21 cellular contexts compared by ENCODE assay signal in the genomic region with DNA sequence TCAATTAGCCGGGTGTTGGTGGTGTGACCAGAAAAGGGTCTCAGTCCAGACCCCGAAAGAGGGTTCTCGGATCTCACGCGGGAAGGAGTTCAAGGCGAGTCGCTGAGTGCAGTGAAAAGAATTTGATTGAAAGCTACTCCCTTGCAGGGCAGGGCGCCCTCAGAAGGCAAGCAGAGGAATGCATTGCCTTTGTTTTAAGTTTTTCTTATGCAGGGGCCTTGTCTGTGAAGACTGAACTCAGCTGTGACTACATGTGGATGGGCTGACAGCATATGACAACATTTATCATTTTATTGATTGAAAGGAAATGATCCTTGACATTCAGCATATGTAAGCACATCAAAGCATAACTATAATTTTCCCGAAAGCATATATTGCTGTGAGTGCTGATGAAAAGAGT. TPM values are rescaled to one million over a fixed set of nuclear protein-coding genes. Genes with fewer than 3 reads are reported as not detected.
DNase-seq lines count a peak whose midpoint lies in the region; ATAC-seq and TF ChIP-seq lines count a peak whose summit lies in the region.
"Had no signal": no experiment of that assay in that cellular context is flagged by ENCODE, and none has a peak within 500 bp of the region (broad histone marks: within the 10 kb centered on the region; RNA-seq: fewer than 3 reads in every experiment).

No MANE protein-coding gene starts in this region.

- peaks cover 40% of the 10 kb centered on the region for H3K4me1 ChIP-seq in Caco-2
- H3K4me1 ChIP-seq in H9 (ENCODE audit: insufficient read depth, low read length) = peaks cover 4% of the 10 kb centered on the region
- H3K4me1 ChIP-seq in mesendoderm (ENCODE audit: control insufficient read depth, low read depth, low read length) = no peaks in the 10 kb centered on the region
- H3K4me1 ChIP-seq: colonic mucosa had no signal

- H4K8ac ChIP-seq in H9 (replicated peaks; ENCODE audit: insufficient read length, low read depth, low read length) (no peak overlapping the region), mesendoderm (ENCODE audit: low read depth, low read length) (no peak overlapping the region)

- H3K4ac ChIP-seq in H9 (ENCODE audit: low read depth, low read length) = no peak overlapping the region
- H3K4ac ChIP-seq in mesendoderm (ENCODE audit: low read depth, low read length) = no peak overlapping the region

- H3K4me3 ChIP-seq in Caco-2 (ENCODE audit: low read depth, low read length) = no peak overlapping the region
- no peak overlapping the region for H3K4me3 ChIP-seq in mesendoderm (ENCODE audit: low read length)
- H3K4me3 ChIP-seq: BLaER1, colonic mucosa, PC-9 had no signal

- H2BK15ac ChIP-seq in H9 (ENCODE audit: low read depth, low read length) (no peak overlapping the region), mesendoderm (replicated peaks; ENCODE audit: low read depth) (no peak overlapping the region)

- no peak overlapping the region for H2BK12ac ChIP-seq in H9 (ENCODE audit: insufficient read length, low read depth, low read length)

- BruUV-seq in Caco-2 (replicated peaks; lab: Mats Ljungman, UMichigan) = no TSS peak

- intact Hi-C loops in Caco-2 (cut with micrococcal nuclease; ENCODE audit: unreplicated experiment) = loop anchor here (10.0 kb wide), 1 partner anchor 235 kb away; no protein-coding TSS in a partner anchor

- H4K5ac ChIP-seq in H9 (ENCODE audit: insufficient read length, low read depth, low read length) = no peak overlapping the region
- no peak overlapping the region for H4K5ac ChIP-seq in mesendoderm (ENCODE audit: low read length)

- TF ChIP-seq CTCF in Caco-2 (IDR thresholded peaks at IDR 0.05; ENCODE audit: insufficient read depth in 1 of 2, low read depth in 1 of 2, low read length in 1 of 2, severe bottlenecking in 1 of 2, unreplicated experiment in 1 of 2) (peak; percentile 12 to 21), H9 (conservative IDR thresholded peaks at IDR 0.05) (peak; percentile 65), WTC11 (IDR thresholded peaks at IDR 0.05) (0 out of 2 replicates have a peak, but pooled peaks have one; percentile 14)

- H3K36me3 ChIP-seq in Caco-2 (ENCODE audit: control insufficient read depth, insufficient read depth, low read length) (no peaks in the 10 kb centered on the region), mesendoderm (ENCODE audit: control insufficient read depth, insufficient read depth, low read length) (no peaks in the 10 kb centered on the region)
- H3K36me3 ChIP-seq: BLaER1, colonic mucosa had no signal

- H3K23me2 ChIP-seq in H9 (ENCODE audit: insufficient read length, low read depth, low read length, poor library complexity, severe bottlenecking) = no peaks in the 10 kb centered on the region

- H3K27ac Mint-ChIP-seq in Caco-2 (ENCODE audit: unreplicated experiment) (peak overlapping the region; percentile 65), H9 (peak overlapping the region in 2 of 3 experiments; percentile 44 to 83; a peak in 3 of 7 replicates), WTC11 (no peak overlapping the region)
- no peak overlapping the region for H3K27ac Mint-ChIP-seq in activated CD4-positive, alpha-beta T cell treated with anti-CD3 and anti-CD28 coated beads, Interleukin-2, amount 10 ng/mL, durations not matched to agents 7 days and 5 days
- H3K27ac Mint-ChIP-seq: activated naive CD8-positive, alpha-beta T cell treated with anti-CD3 and anti-CD28 coated beads, Interleukin-2, amount 50 U/mL, for 24 hours had no signal

- no peak overlapping the region for H4K91ac ChIP-seq in H9 (ENCODE audit: insufficient read length, low read depth, low read length)

- no peaks in the 10 kb centered on the region for H3K9me3 ChIP-seq in Caco-2
- H3K9me3 ChIP-seq in H9 (ENCODE audit: control insufficient read depth, low read depth, low read length) = no peaks in the 10 kb centered on the region
- H3K9me3 ChIP-seq: BLaER1, colonic mucosa had no signal

- H3K36me3 Mint-ChIP-seq in Caco-2 (ENCODE audit: insufficient read depth, unreplicated experiment) (peaks cover 7% of the 10 kb centered on the region), H9 (ENCODE audit: insufficient read depth in 1 of 3, low read depth in 3 of 3) (no peaks in the 10 kb centered on the region), WTC11 (no peaks in the 10 kb centered on the region)
- no peaks in the 10 kb centered on the region for H3K36me3 Mint-ChIP-seq in activated CD4-positive, alpha-beta T cell treated with anti-CD3 and anti-CD28 coated beads, Interleukin-2, amount 10 ng/mL, durations not matched to agents 7 days and 5 days (ENCODE audit: low read depth)

- no peak overlapping the region for H2AK5ac ChIP-seq in H9 (ENCODE audit: insufficient read length, low read length)
- H2AK5ac ChIP-seq in mesendoderm (ENCODE audit: low read length) = no peak overlapping the region

- H3K14ac ChIP-seq in H9 (ENCODE audit: insufficient read depth, low read length) = no peak overlapping the region

- H3K27me3 ChIP-seq in Caco-2 (replicated peaks; ENCODE audit: control insufficient read depth, insufficient read depth, low read length) (no peaks in the 10 kb centered on the region), H9 (ENCODE audit: insufficient read depth, low read length) (no peaks in the 10 kb centered on the region; the same call in 1 of the 2 replicates), mesendoderm (ENCODE audit: insufficient read depth, low read length, poor library complexity) (no peaks in the 10 kb centered on the region)
- H3K27me3 ChIP-seq: BLaER1, colonic mucosa had no signal

- TF ChIP-seq POLR2A in GM18505 (IDR thresholded peaks at IDR 0.05; ENCODE audit: borderline replicate concordance, extremely low read depth, insufficient read depth, insufficient read length) = no peak

- no peak overlapping the region for H3K56ac ChIP-seq in H9 (ENCODE audit: insufficient read length, low read depth, low read length)
- H3K56ac ChIP-seq in mesendoderm (ENCODE audit: low read length) = peak overlapping the region; percentile 43

- H3K4me1 Mint-ChIP-seq in Caco-2 (ENCODE audit: low read depth, unreplicated experiment) (peaks cover 40% of the 10 kb centered on the region), H9 (peaks cover 31 to 37% of the 10 kb centered on the region in 2 experiments), WTC11 (peaks cover 29% of the 10 kb centered on the region)
- no peaks in the 10 kb centered on the region for H3K4me1 Mint-ChIP-seq in activated CD4-positive, alpha-beta T cell treated with anti-CD3 and anti-CD28 coated beads, Interleukin-2, amount 10 ng/mL, durations not matched to agents 7 days and 5 days

- H2AFZ ChIP-seq in H9 (ENCODE audit: low read length) = no peak overlapping the region
- H2AFZ ChIP-seq: PC-9 had no signal

- peak; percentile 53 for ATAC-seq in WTC11
- no peak for ATAC-seq in GM18505 (IDR thresholded peaks at IDR 0.05; ENCODE audit: unreplicated experiment)
- no peak for ATAC-seq in HG03196 (IDR thresholded peaks at IDR 0.05; ENCODE audit: unreplicated experiment)
- ATAC-seq: activated naive CD8-positive, alpha-beta T cell treated with anti-CD3 and anti-CD28 coated beads, Interleukin-2, amount 50 U/mL, for 24 hours; activated T-cell treated with anti-CD3 and anti-CD28 coated beads, Interleukin-2, amount 50 U/mL, for 4 hours; left cardiac atrium had no signal

- no peak overlapping the region for H3K23ac ChIP-seq in H9 (ENCODE audit: insufficient read length, low read depth, low read length)
- H3K23ac ChIP-seq in mesendoderm (ENCODE audit: low read length) = no peak overlapping the region

- H2BK5ac ChIP-seq in H9 (ENCODE audit: insufficient read length, low read length) = no peak overlapping the region
- H2BK5ac ChIP-seq in mesendoderm (ENCODE audit: low read length) = no peak overlapping the region

- no peak overlapping the region for H3T11ph ChIP-seq in H9 (ENCODE audit: low read length)

- DNase-seq in Caco-2 (no peak), H9 (peak; percentile 68), WTC11 (ENCODE audit: low spot score) (peak; percentile 38), mesendoderm (peak; percentile 72)
- no peak for DNase-seq in activated CD4-positive, alpha-beta T cell treated with anti-CD3 and anti-CD28 coated beads, Interleukin-2, amount 10 ng/mL, durations not matched to agents 7 days and 5 days
- DNase-seq in activated CD4-positive, alpha-beta T cell treated with anti-CD3 and anti-CD28 coated beads for 48 hours = no peak
- DNase-seq: activated CD4-positive, CD25-positive, alpha-beta regulatory T cell treated with anti-CD3 and anti-CD28 coated beads, Interleukin-2, amount 50 U/mL, for 72 hours; activated naive CD8-positive, alpha-beta T cell treated with anti-CD3 and anti-CD28 coated beads, Interleukin-2, amount 50 U/mL, for 24 hours; activated T-cell treated with anti-CD3 and anti-CD28 coated beads, Interleukin-2, amount 50 U/mL, for 4 hours; colonic mucosa; EL; erythroblast; head of caudate nucleus; left cardiac atrium; NCI-H1092 treated with DMSO at 0.1 percent for 48 hours; PC-9; substantia nigra had no signal

- H3K79me1 ChIP-seq in H9 (ENCODE audit: insufficient read depth, low read depth, low read length, poor library complexity, severe bottlenecking) (no peaks in the 10 kb centered on the region), mesendoderm (ENCODE audit: low read length) (no peaks in the 10 kb centered on the region)

- H3K9ac ChIP-seq in H9 (ENCODE audit: extremely low read depth, insufficient read length, low read length) (no peak overlapping the region), mesendoderm (ENCODE audit: low read length) (no peak overlapping the region)
- H3K9ac ChIP-seq: BLaER1 had no signal

- H3K27ac ChIP-seq in H9 (ENCODE audit: insufficient read length, low read depth, low read length) = no peak overlapping the region
- no peak overlapping the region for H3K27ac ChIP-seq in mesendoderm (ENCODE audit: low read depth, low read length)
- H3K27ac ChIP-seq: BLaER1, colonic mucosa, PC-9 had no signal

- H3K18ac ChIP-seq in H9 (ENCODE audit: insufficient read length, low read depth, low read length) (no peak overlapping the region), mesendoderm (ENCODE audit: low read length) (no peak overlapping the region)

- H3K4me2 ChIP-seq in H9 (ENCODE audit: insufficient read depth, insufficient read length, low read length) = no peak overlapping the region
- no peak overlapping the region for H3K4me2 ChIP-seq in mesendoderm (ENCODE audit: low read length)
- H3K4me2 ChIP-seq: PC-9 had no signal

- H4K20me1 ChIP-seq in H9 (ENCODE audit: control insufficient read depth, insufficient read depth, insufficient read length) = no peaks in the 10 kb centered on the region
- H4K20me1 ChIP-seq: BLaER1 had no signal

- H2BK120ac ChIP-seq in H9 (ENCODE audit: low read depth, low read length, poor library complexity, severe bottlenecking) = peak overlapping the region; percentile 71
- H2BK120ac ChIP-seq in mesendoderm (ENCODE audit: low read depth, low read length) = no peak overlapping the region

- POLR2A ChIA-PET in Caco-2 (lab: Charles Lee) (interaction anchor here (0.6 kb wide), 1 partner anchor 634 kb away, joined by 4 read pairs; no protein-coding TSS in a partner anchor), WTC11 (lab: Charles Lee) (interaction anchor here (0.7 kb wide), 1 partner anchor 11 kb away, joined by 5 read pairs; no protein-coding TSS in a partner anchor)
- POLR2A ChIA-PET in activated CD4-positive, alpha-beta T cell treated with anti-CD3 and anti-CD28 coated beads, Interleukin-2, amount 10 ng/mL, durations not matched to agents 7 days and 5 days (lab: Charles Lee) = no interaction called here

- H3K9me3 Mint-ChIP-seq in Caco-2 (ENCODE audit: unreplicated experiment) (no peaks in the 10 kb centered on the region), H9 (no peaks in the 10 kb centered on the region; a peak in 1 of 5 replicates), WTC11 (no peaks in the 10 kb centered on the region)
- no peaks in the 10 kb centered on the region for H3K9me3 Mint-ChIP-seq in activated CD4-positive, alpha-beta T cell treated with anti-CD3 and anti-CD28 coated beads, Interleukin-2, amount 10 ng/mL, durations not matched to agents 7 days and 5 days
- H3K9me3 Mint-ChIP-seq: activated naive CD8-positive, alpha-beta T cell treated with anti-CD3 and anti-CD28 coated beads, Interleukin-2, amount 50 U/mL, for 24 hours; activated T-cell treated with anti-CD3 and anti-CD28 coated beads, Interleukin-2, amount 50 U/mL, for 4 hours had no signal

- no peaks in the 10 kb centered on the region for H3K79me2 ChIP-seq in H9 (ENCODE audit: insufficient read depth, low read length)
- no peaks in the 10 kb centered on the region for H3K79me2 ChIP-seq in mesendoderm (ENCODE audit: control insufficient read depth, insufficient read depth, low read length)

- no peak overlapping the region for H2BK20ac ChIP-seq in H9 (ENCODE audit: low read depth, low read length, poor library complexity, severe bottlenecking)

- no CpG with 5 or more reads among the region's 9 CpGs for WGBS in H9 (ENCODE audit: extremely low coverage, insufficient read length, low lambda C conversion rate)
- no CpG with 5 or more reads among the region's 9 CpGs for WGBS in mesendoderm (ENCODE audit: extremely low coverage, insufficient coverage, low lambda C conversion rate)

- H3K27me3 Mint-ChIP-seq in Caco-2 (ENCODE audit: insufficient read depth, unreplicated experiment) (no peaks in the 10 kb centered on the region), H9 (ENCODE audit: low read depth) (peaks cover 42% of the 10 kb centered on the region), WTC11 (ENCODE audit: low read depth) (peaks cover 34% of the 10 kb centered on the region)
- H3K27me3 Mint-ChIP-seq in activated CD4-positive, alpha-beta T cell treated with anti-CD3 and anti-CD28 coated beads, Interleukin-2, amount 10 ng/mL, durations not matched to agents 7 days and 5 days = peaks cover 12% of the 10 kb centered on the region

- H3K4me3 Mint-ChIP-seq in Caco-2 (ENCODE audit: unreplicated experiment) = peak overlapping the region; percentile 12
- H3K4me3 Mint-ChIP-seq in H9 = peak overlapping the region in 1 of 2 experiments; percentile 39; a peak in 2 of 5 replicates
- no peak overlapping the region for H3K4me3 Mint-ChIP-seq in WTC11
- no peak overlapping the region for H3K4me3 Mint-ChIP-seq in activated CD4-positive, alpha-beta T cell treated with anti-CD3 and anti-CD28 coated beads, Interleukin-2, amount 10 ng/mL, durations not matched to agents 7 days and 5 days
- H3K4me3 Mint-ChIP-seq: activated naive CD8-positive, alpha-beta T cell treated with anti-CD3 and anti-CD28 coated beads, Interleukin-2, amount 50 U/mL, for 24 hours; activated T-cell treated with anti-CD3 and anti-CD28 coated beads, Interleukin-2, amount 50 U/mL, for 4 hours had no signal

- CTCF ChIA-PET in Caco-2 (lab: Charles Lee) (interaction anchor here (0.7 to 1.5 kb wide), 6 partner anchors 12 to 641 kb away, joined by 3 to 8 read pairs (median 5); a partner anchor contains a TSS), WTC11 (lab: Charles Lee) (interaction anchor here (0.7 to 4.8 kb wide), 16 partner anchors 9 to 255 kb away, joined by 3 to 48 read pairs (median 4); a partner anchor contains a TSS)
- CTCF ChIA-PET in activated CD4-positive, alpha-beta T cell treated with anti-CD3 and anti-CD28 coated beads, Interleukin-2, amount 10 ng/mL, durations not matched to agents 7 days and 5 days (lab: Charles Lee) = interaction anchor here (0.9 to 1.6 kb wide), 3 partner anchors 28 to 694 kb away, joined by 3 to 4 read pairs (median 3); no protein-coding TSS in a partner anchor

RNA-seq across cellular contexts. Expression of a gene that starts 11.8 kb away (rescaled TPM):
- total RNA-seq in Caco-2 (2022) (not detected in 2 replicates), H9 (2021) (not detected in 2 replicates), WTC11 (2021) (0.09 to 0.14 TPM in 2 of 3 replicates, not detected in the other)
- polyA plus RNA-seq in mesendoderm (2013, experiment 1 of 2) = 0.01 TPM
- 0.01 TPM for polyA plus RNA-seq in mesendoderm (2013, experiment 2 of 2)
- not detected for total RNA-seq in activated CD4-positive, alpha-beta T cell treated with anti-CD3 and anti-CD28 coated beads, Interleukin-2, amount 10 ng/mL, durations not matched to agents 7 days and 5 days
- total RNA-seq: left cardiac atrium, PC-9, pulmonary artery endothelial cell had no signal

RNA-seq across cellular contexts. Expression of a gene that starts 30.2 kb away (rescaled TPM):
- 0.09 and 0.16 TPM in 2 replicates for total RNA-seq in Caco-2 (2022)
- total RNA-seq in H9 (2021) = 0.04 and 0.07 TPM in 2 replicates
- total RNA-seq in WTC11 (2021) = 0.07 to 0.11 TPM (median 0.11 TPM) in 3 replicates
- 0.37 TPM for polyA plus RNA-seq in mesendoderm (2013, experiment 1 of 2)
- polyA plus RNA-seq in mesendoderm (2013, experiment 2 of 2) = 0.39 TPM
- not detected for total RNA-seq in activated CD4-positive, alpha-beta T cell treated with anti-CD3 and anti-CD28 coated beads, Interleukin-2, amount 10 ng/mL, durations not matched to agents 7 days and 5 days
- total RNA-seq: activated T-cell treated with anti-CD3 and anti-CD28 coated beads, Interleukin-2, amount 50 U/mL, for 4 hours; PC-9; pulmonary artery endothelial cell had no signal

RNA-seq across cellular contexts. Expression of a gene that starts 59.7 kb away (rescaled TPM):
- 0.12 and 0.25 TPM in 2 replicates for total RNA-seq in Caco-2 (2022)
- total RNA-seq in H9 (2021) = not detected in 2 replicates
- 0.09 to 0.16 TPM (median 0.11 TPM) in 3 replicates for total RNA-seq in WTC11 (2021)
- 0.01 TPM for polyA plus RNA-seq in mesendoderm (2013, experiment 1 of 2)
- 0.03 TPM for polyA plus RNA-seq in mesendoderm (2013, experiment 2 of 2)
- 1 to 10 TPM; 1.1 to 1.3 TPM for total RNA-seq in activated CD4-positive, alpha-beta T cell treated with anti-CD3 and anti-CD28 coated beads, Interleukin-2, amount 10 ng/mL, durations not matched to agents 7 days and 5 days
- total RNA-seq: PC-9 had no signal

Comparison
In these comparisons a context has a peak if more than half of its experiments do, and no peak if none do; other contexts are left out.
1. DNase-seq: peak in H9 (single experiment), WTC11 (single experiment) and mesendoderm (single experiment); none in Caco-2 (0 of 2), activated CD4-positive, alpha-beta T cell treated with anti-CD3 and anti-CD28 coated beads, Interleukin-2, amount 10 ng/mL, durations not matched to agents 7 days and 5 days (single experiment) and activated CD4-positive, alpha-beta T cell treated with anti-CD3 and anti-CD28 coated beads for 48 hours (single experiment).
2. H3K27ac Mint-ChIP-seq: peak in Caco-2 (single experiment) and H9 (2 of 3); none in WTC11 (single experiment) and activated CD4-positive, alpha-beta T cell treated with anti-CD3 and anti-CD28 coated beads, Interleukin-2, amount 10 ng/mL, durations not matched to agents 7 days and 5 days (single experiment).
3. CTCF ChIP-seq: peak in every context shown above with its lines; median percentile 65 in H9; 16 in Caco-2; 14 in WTC11.